In genomic region chr10:27745719-27746363, GRCh38 we compare ENCODE assay signal across 1 cellular context.
TF ChIP-seq lines count a peak whose summit lies in the region.

MKX (minus strand) TSS chr10:27745819; CDS start chr10:27743415, 2,404 bp downstream.

TF ChIP-seq in SK-N-SH treated with all-trans-retinoic acid at 6 μM for 48 hours, 23 proteins besides CTCF, POLR2A, EP300 and RAD21 (continued from another document):
- no peak for TF ChIP-seq CSRNP3 (CRISPR knock-in tag; IDR thresholded peaks at IDR 0.05)
- TF ChIP-seq CSDC2 (CRISPR knock-in tag; IDR thresholded peaks at IDR 0.05): no peak
- TF ChIP-seq ZNF70 (CRISPR knock-in tag; IDR thresholded peaks at IDR 0.05): no peak
- no peak for TF ChIP-seq TCF4 (CRISPR knock-in tag; IDR thresholded peaks at IDR 0.05; ENCODE audit: borderline replicate concordance)
TF ChIP-seq in SK-N-SH treated with all-trans-retinoic acid at 6 μM for 48 hours: peak in this region for 0.
